Comparison of ENCODE assay signal across 9 cellular contexts in genomic region chr3:178001670-178002101, GRCh38.
DNase-seq lines count a peak whose midpoint lies in the region; ATAC-seq and TF ChIP-seq lines count a peak whose summit lies in the region.
"Had no signal": no experiment of that assay in that cellular context is flagged by ENCODE, and none has a peak within 500 bp of the region (broad histone marks: within the 10 kb centered on the region; RNA-seq: fewer than 3 reads in every experiment).

No MANE protein-coding gene starts in this region.

- peaks cover 42% of the 10 kb centered on the region for H3K9me3 Mint-ChIP-seq in activated T-helper 2 cell treated with anti-CD3 and anti-CD28 coated beads, Interferon-gamma antibody, Interleukin-2, Interleukin-4, amounts not matched to agents 10 μg/mL and 5 μg/mL and 100 μg/mL, durations not matched to agents 14 hours and 24 hours and 36 hours

- peaks cover 26% of the 10 kb centered on the region for H3K36me3 Mint-ChIP-seq in activated T-helper 2 cell treated with anti-CD3 and anti-CD28 coated beads, Interferon-gamma antibody, Interleukin-2, Interleukin-4, amounts not matched to agents 10 μg/mL and 5 μg/mL and 100 μg/mL, durations not matched to agents 14 hours and 24 hours and 36 hours (ENCODE audit: low read depth)

- TF ChIP-seq POLR2A in adrenal gland (IDR thresholded peaks at IDR 0.05): no peak

- intact Hi-C loops in activated T-helper 2 cell treated with anti-CD3 and anti-CD28 coated beads, Interferon-gamma antibody, Interleukin-2, Interleukin-4, amounts not matched to agents 10 μg/mL and 5 μg/mL and 100 μg/mL, durations not matched to agents 14 hours and 24 hours and 36 hours (cut with micrococcal nuclease): loop anchor here (1.0 to 5.0 kb wide), 3 partner anchors 189 to 801 kb away; no protein-coding TSS in a partner anchor
- intact Hi-C loops in adrenal gland (cut with DNase I): no loop called here

- H3K4me3 ChIP-seq in adrenal gland: no peak overlapping the region

- peaks cover 38% of the 10 kb centered on the region for H3K4me1 Mint-ChIP-seq in activated T-helper 2 cell treated with anti-CD3 and anti-CD28 coated beads, Interferon-gamma antibody, Interleukin-2, Interleukin-4, amounts not matched to agents 10 μg/mL and 5 μg/mL and 100 μg/mL, durations not matched to agents 14 hours and 24 hours and 36 hours (ENCODE audit: low read depth)

- no peaks in the 10 kb centered on the region for H3K27me3 Mint-ChIP-seq in activated T-helper 2 cell treated with anti-CD3 and anti-CD28 coated beads, Interferon-gamma antibody, Interleukin-2, Interleukin-4, amounts not matched to agents 10 μg/mL and 5 μg/mL and 100 μg/mL, durations not matched to agents 14 hours and 24 hours and 36 hours (ENCODE audit: low read depth)

- no peaks in the 10 kb centered on the region for H3K36me3 ChIP-seq in adrenal gland (replicated peaks in 1 of 2)

- no peak overlapping the region for H3K4me3 Mint-ChIP-seq in activated T-helper 2 cell treated with anti-CD3 and anti-CD28 coated beads, Interferon-gamma antibody, Interleukin-2, Interleukin-4, amounts not matched to agents 10 μg/mL and 5 μg/mL and 100 μg/mL, durations not matched to agents 14 hours and 24 hours and 36 hours (ENCODE audit: low read depth)

- H3K27ac Mint-ChIP-seq in activated T-helper 2 cell treated with anti-CD3 and anti-CD28 coated beads, Interferon-gamma antibody, Interleukin-2, Interleukin-4, amounts not matched to agents 10 μg/mL and 5 μg/mL and 100 μg/mL, durations not matched to agents 14 hours and 24 hours and 36 hours: peak overlapping the region; percentile 78

- no peaks in the 10 kb centered on the region for H3K27me3 ChIP-seq in adrenal gland

- no peak for TF ChIP-seq CTCF in adrenal gland (IDR thresholded peaks at IDR 0.05)

- DNase-seq in AML-193 (lab: John Stamatoyannopoulos, UW): peak; percentile 83 to 88
- peak; percentile 21 for DNase-seq in activated T-helper 2 cell treated with anti-CD3 and anti-CD28 coated beads, Interferon-gamma antibody, Interleukin-2, Interleukin-4, amounts not matched to agents 10 μg/mL and 5 μg/mL and 100 μg/mL, durations not matched to agents 14 hours and 24 hours and 36 hours (ENCODE audit: low spot score)
- no peak for DNase-seq in HPDE6-E6E7 (ENCODE audit: extremely low spot score)
- no peak for DNase-seq in adrenal gland
- DNase-seq in cerebellar cortex (ENCODE audit: low spot score): no peak
- no peak for DNase-seq in NCI-H1694 (lab: John Stamatoyannopoulos, UW)

- no peaks in the 10 kb centered on the region for H3K9me3 ChIP-seq in adrenal gland (replicated peaks in 1 of 3)

- WGBS in adrenal gland, 4 donors: 79 to 84% (median 81%) methylated on average over 1 of the region's 1 CpG

- no peak overlapping the region for H3K27ac ChIP-seq in adrenal gland
- H3K27ac ChIP-seq: VCaP had no signal

- ATAC-seq in GM19351 (IDR thresholded peaks at IDR 0.05; ENCODE audit: unreplicated experiment): peak; percentile 93
- ATAC-seq in HG03280 (IDR thresholded peaks at IDR 0.05; ENCODE audit: unreplicated experiment): peak; percentile 90

- H3K4me1 ChIP-seq in adrenal gland (replicated peaks in 1 of 2): no peaks in the 10 kb centered on the region

Comparison
In these comparisons a context has a peak if more than half of its experiments do, and no peak if none do; other contexts are left out.
1. DNase-seq: peak in AML-193 (2 of 2) and activated T-helper 2 cell treated with anti-CD3 and anti-CD28 coated beads, Interferon-gamma antibody, Interleukin-2, Interleukin-4, amounts not matched to agents 10 μg/mL and 5 μg/mL and 100 μg/mL, durations not matched to agents 14 hours and 24 hours and 36 hours (single experiment); none in HPDE6-E6E7 (single experiment), adrenal gland (0 of 7), cerebellar cortex (single experiment) and NCI-H1694 (single experiment).